In genomic region chr10:121841862-121842261, GRCh38 we compare ENCODE assay signal across 23 cellular contexts.
DNase-seq lines count a peak whose midpoint lies in the region; ATAC-seq, FAIRE-seq and TF ChIP-seq lines count a peak whose summit lies in the region.
"Had no signal": no experiment of that assay in that cellular context is flagged by ENCODE, and none has a peak within 500 bp of the region (broad histone marks: within the 10 kb centered on the region; RNA-seq: fewer than 3 reads in every experiment).

No MANE protein-coding gene starts in this region.

- no peak overlapping the region for H3K4me2 ChIP-seq in PC-3 (ENCODE audit: low read length)
- H3K4me2 ChIP-seq: BLaER1 had no signal

- DNase-seq in Caco-2 (no peak), bronchial epithelial cell (ENCODE audit: low read depth) (peak; percentile 29), left colon (no peak), iPS-NIHi7 (ENCODE audit: extremely low spot score) (no peak), anterior cingulate cortex (lab: John Stamatoyannopoulos, UW) (no peak), PC-3 (no peak), D341Med (ENCODE audit: low spot score) (no peak)
- DNase-seq: CD4-positive, CD25-positive, alpha-beta regulatory T cell; CD8-positive, alpha-beta T cell; DMS53; DMS79 treated with DMSO at 0.1 percent for 48 hours; GF-D8; GOT3; HFFc6 had no signal

- no peaks in the 10 kb centered on the region for H3K9me2 ChIP-seq in PC-3 (replicated peaks; ENCODE audit: low read length)

- no peak for FAIRE-seq in bronchial epithelial cell (lab: Jason Lieb, UNC)
- FAIRE-seq: GM12891, GM18507, H54 had no signal

- POLR2A ChIA-PET in Caco-2 (lab: Charles Lee) (no interaction called here), PC-3 (lab: Charles Lee; ENCODE audit: unreplicated experiment) (no interaction called here)

- no peaks in the 10 kb centered on the region for H3K9me3 Mint-ChIP-seq in Caco-2 (ENCODE audit: unreplicated experiment)
- H3K9me3 Mint-ChIP-seq: HFFc6 had no signal

- H3K27ac Mint-ChIP-seq in Caco-2 (ENCODE audit: unreplicated experiment) = peak overlapping the region; percentile 24
- H3K27ac Mint-ChIP-seq: B cell; CD4-positive, CD25-positive, alpha-beta regulatory T cell; CD8-positive, alpha-beta T cell; HFFc6 had no signal

- no peak overlapping the region for H3K9ac ChIP-seq in PC-3 (ENCODE audit: low read length)
- H3K9ac ChIP-seq: BLaER1 had no signal

- TF ChIP-seq CTCF in Caco-2 (IDR thresholded peaks at IDR 0.05; ENCODE audit: insufficient read depth in 1 of 2, low read depth in 1 of 2, low read length in 1 of 2, severe bottlenecking in 1 of 2, unreplicated experiment in 1 of 2) (no peak), bronchial epithelial cell (IDR thresholded peaks at IDR 0.05; ENCODE audit: insufficient read depth, low read length, severe bottlenecking) (no peak), PC-3 (conservative IDR thresholded peaks at IDR 0.05; ENCODE audit: low read depth, low read length) (no peak)

- H3K4me3 ChIP-seq in Caco-2 (ENCODE audit: low read depth, low read length) (no peak overlapping the region), bronchial epithelial cell (ENCODE audit: low read depth, low read length) (no peak overlapping the region), PC-3 (ENCODE audit: low read length) (no peak overlapping the region)
- H3K4me3 ChIP-seq: BLaER1, HAP-1 had no signal

- peak; percentile 97 for ATAC-seq in esophagus mucosa
- ATAC-seq in left colon = peak; percentile 56
- ATAC-seq in PC-3 = no peak
- ATAC-seq: CD8-positive, alpha-beta T cell had no signal

- H3K27me3 Mint-ChIP-seq in Caco-2 (ENCODE audit: insufficient read depth, unreplicated experiment) = no peaks in the 10 kb centered on the region
- H3K27me3 Mint-ChIP-seq: B cell; CD4-positive, CD25-positive, alpha-beta regulatory T cell had no signal

- BruUV-seq in Caco-2 (replicated peaks; lab: Mats Ljungman, UMichigan) = no TSS peak
- no TSS peak for BruUV-seq in PC-3 (replicated peaks; lab: Mats Ljungman, UMichigan)

- H3K4me3 Mint-ChIP-seq in Caco-2 (ENCODE audit: unreplicated experiment) = peak overlapping the region; percentile 2
- H3K4me3 Mint-ChIP-seq: B cell; CD4-positive, CD25-positive, alpha-beta regulatory T cell; CD8-positive, alpha-beta T cell; HFFc6 had no signal

- H3K9me3 ChIP-seq in Caco-2 (no peaks in the 10 kb centered on the region; the same call in 1 of the 2 replicates), PC-3 (ENCODE audit: low read length) (no peaks in the 10 kb centered on the region)
- H3K9me3 ChIP-seq: HAP-1 had no signal

- no peaks in the 10 kb centered on the region for H4K20me1 ChIP-seq in PC-3 (ENCODE audit: low read length)
- H4K20me1 ChIP-seq: BLaER1 had no signal

- H3F3A ChIP-seq in PC-3 (ENCODE audit: low read length, unreplicated experiment) = no peaks in the 10 kb centered on the region

- H3K4me1 Mint-ChIP-seq in Caco-2 (ENCODE audit: low read depth, unreplicated experiment) = peaks cover 22% of the 10 kb centered on the region
- H3K4me1 Mint-ChIP-seq: B cell had no signal

- no peaks in the 10 kb centered on the region for H3K79me2 ChIP-seq in PC-3 (ENCODE audit: low read length)

- H3K36me3 Mint-ChIP-seq in Caco-2 (ENCODE audit: insufficient read depth, unreplicated experiment) = peaks cover 30% of the 10 kb centered on the region

- H2AFZ ChIP-seq in PC-3 (ENCODE audit: low read length) = no peak overlapping the region

- no peak overlapping the region for H3K27ac ChIP-seq in PC-3 (ENCODE audit: low read length)
- H3K27ac ChIP-seq: 22Rv1, BLaER1, C4-2B had no signal

- CTCF ChIA-PET in Caco-2 (lab: Charles Lee) (no interaction called here), PC-3 (lab: Charles Lee) (no interaction called here)

- intact Hi-C loops in Caco-2 (cut with micrococcal nuclease; ENCODE audit: unreplicated experiment) = no loop called here
- intact Hi-C loops in left colon (cut with DNase I, micrococcal nuclease) = no loop called here
- intact Hi-C loops in PC-3 (cut with micrococcal nuclease) = no loop called here

- peaks cover 6% of the 10 kb centered on the region; the same call in 1 of the 2 replicates for H3K4me1 ChIP-seq in Caco-2
- H3K4me1 ChIP-seq in PC-3 (ENCODE audit: insufficient read depth, low read length) = no peaks in the 10 kb centered on the region
- H3K4me1 ChIP-seq: BLaER1 had no signal

- H3K36me3 ChIP-seq in Caco-2 (ENCODE audit: control insufficient read depth, insufficient read depth, low read length) (peaks cover 4% of the 10 kb centered on the region; the same call in 1 of the 2 replicates), bronchial epithelial cell (ENCODE audit: control insufficient read depth, insufficient read depth, low read length) (no peaks in the 10 kb centered on the region), PC-3 (ENCODE audit: low read depth, low read length) (no peaks in the 10 kb centered on the region)

- H3K27me3 ChIP-seq in Caco-2 (replicated peaks; ENCODE audit: control insufficient read depth, insufficient read depth, low read length) (no peaks in the 10 kb centered on the region), bronchial epithelial cell (ENCODE audit: control insufficient read depth, insufficient read depth, low read length) (no peaks in the 10 kb centered on the region), PC-3 (ENCODE audit: low read length) (no peaks in the 10 kb centered on the region)
- H3K27me3 ChIP-seq: BLaER1 had no signal
